In genomic region chr15:90679959-90680358, GRCh38 we compare ENCODE assay signal across 17 cellular contexts. TPM values are rescaled to one million over a fixed set of nuclear protein-coding genes. Genes with fewer than 3 reads are reported as not detected.
A peak's percentile ranks its signal among the peaks of the same experiment; 100 is the strongest.
DNase-seq lines count a peak whose midpoint lies in the region; ATAC-seq and TF ChIP-seq lines count a peak whose summit lies in the region.
"Had no signal": no experiment of that assay in that cellular context is flagged by ENCODE, and none has a peak within 500 bp of the region (broad histone marks: within the 10 kb centered on the region; RNA-seq: fewer than 3 reads in every experiment).

No MANE protein-coding gene starts in this region.

- no peak overlapping the region for H3K14ac ChIP-seq in H9 (ENCODE audit: insufficient read depth, low read length)

- TF ChIP-seq CTCF in H9 (conservative IDR thresholded peaks at IDR 0.05) = no peak
- no peak for TF ChIP-seq CTCF in fibroblast of lung (conservative IDR thresholded peaks at IDR 0.05 in 1 of 2, IDR thresholded peaks at IDR 0.05 in 1 of 2; ENCODE audit: low read depth in 1 of 2, low read length in 2 of 2)

- H3K23me2 ChIP-seq in H9 (ENCODE audit: insufficient read length, low read depth, low read length, poor library complexity, severe bottlenecking) = no peaks in the 10 kb centered on the region

- no peak overlapping the region for H3K56ac ChIP-seq in H9 (ENCODE audit: insufficient read length, low read depth, low read length)
- H3K56ac ChIP-seq in mesendoderm (ENCODE audit: low read length) = no peak overlapping the region

- H3K27ac ChIP-seq in H9 (ENCODE audit: insufficient read length, low read depth, low read length) = no peak overlapping the region
- peak overlapping the region; percentile 86 for H3K27ac ChIP-seq in fibroblast of lung (ENCODE audit: insufficient read depth, low read length)
- H3K27ac ChIP-seq in mesendoderm (ENCODE audit: low read depth, low read length) = no peak overlapping the region
- H3K27ac ChIP-seq: foreskin keratinocyte, testis had no signal

- H2AFZ ChIP-seq in H9 (ENCODE audit: low read length) (no peak overlapping the region), fibroblast of lung (ENCODE audit: low read length) (no peak overlapping the region)

- H3K36me3 ChIP-seq in fibroblast of lung (ENCODE audit: control insufficient read depth, insufficient read depth, low read length) = no peaks in the 10 kb centered on the region
- no peaks in the 10 kb centered on the region for H3K36me3 ChIP-seq in skeletal muscle satellite cell (ENCODE audit: insufficient read depth, low read length)
- H3K36me3 ChIP-seq in mesendoderm (ENCODE audit: control insufficient read depth, insufficient read depth, low read length) = no peaks in the 10 kb centered on the region

- no peaks in the 10 kb centered on the region for H3K27me3 ChIP-seq in H9 (ENCODE audit: insufficient read depth, low read length)
- no peaks in the 10 kb centered on the region for H3K27me3 ChIP-seq in fibroblast of lung (ENCODE audit: control insufficient read depth, insufficient read depth, low read length)
- no peaks in the 10 kb centered on the region for H3K27me3 ChIP-seq in skeletal muscle satellite cell (ENCODE audit: control insufficient read depth, insufficient read depth, low read length)
- no peaks in the 10 kb centered on the region for H3K27me3 ChIP-seq in mesendoderm (ENCODE audit: insufficient read depth, low read length, poor library complexity)
- H3K27me3 ChIP-seq: testis had no signal

- H2BK15ac ChIP-seq in H9 (ENCODE audit: low read depth, low read length) = no peak overlapping the region
- H2BK15ac ChIP-seq in mesendoderm (replicated peaks; ENCODE audit: low read depth) = no peak overlapping the region

- H4K5ac ChIP-seq in H9 (ENCODE audit: insufficient read length, low read depth, low read length) (no peak overlapping the region), mesendoderm (ENCODE audit: low read length) (no peak overlapping the region)

- no peak overlapping the region for H3T11ph ChIP-seq in H9 (ENCODE audit: low read length)

- H4K20me1 ChIP-seq in H9 (ENCODE audit: control insufficient read depth, insufficient read depth, insufficient read length) (no peaks in the 10 kb centered on the region), fibroblast of lung (ENCODE audit: control insufficient read depth, extremely low read depth, insufficient read depth, low read length) (no peaks in the 10 kb centered on the region)

- H3K4me1 ChIP-seq in H9 (ENCODE audit: insufficient read depth, low read length) (no peaks in the 10 kb centered on the region), fibroblast of lung (ENCODE audit: control insufficient read depth, extremely low read depth, insufficient read depth, low read length) (peaks cover 14% of the 10 kb centered on the region), skeletal muscle satellite cell (ENCODE audit: control insufficient read depth, insufficient read depth, low read length) (peaks cover 25% of the 10 kb centered on the region), mesendoderm (ENCODE audit: control insufficient read depth, low read depth, low read length) (no peaks in the 10 kb centered on the region)
- H3K4me1 ChIP-seq: foreskin keratinocyte, testis had no signal

- no peak overlapping the region for H3K18ac ChIP-seq in H9 (ENCODE audit: insufficient read length, low read depth, low read length)
- H3K18ac ChIP-seq in mesendoderm (ENCODE audit: low read length) = no peak overlapping the region

- WGBS in H9 (ENCODE audit: extremely low coverage, insufficient read length, low lambda C conversion rate) = no CpG with 5 or more reads among the region's 3 CpGs
- WGBS in mesendoderm (ENCODE audit: extremely low coverage, insufficient coverage, low lambda C conversion rate) = no CpG with 5 or more reads among the region's 3 CpGs

- H3K4me2 ChIP-seq in H9 (ENCODE audit: insufficient read depth, insufficient read length, low read length) (no peak overlapping the region), fibroblast of lung (ENCODE audit: extremely low read depth, insufficient read depth, low read length) (peak overlapping the region; percentile 20), skeletal muscle satellite cell (ENCODE audit: low read length) (peak overlapping the region; percentile 60), mesendoderm (ENCODE audit: low read length) (no peak overlapping the region)

- H3K27ac Mint-ChIP-seq in H9 = no peak overlapping the region
- H3K27ac Mint-ChIP-seq in activated T-helper 17 cell treated with anti-CD3 and anti-CD28 coated beads, Interleukin-2, amount 50 U/mL, for 72 hours = peak overlapping the region; percentile 56

- H2BK120ac ChIP-seq in H9 (ENCODE audit: low read depth, low read length, poor library complexity, severe bottlenecking) (no peak overlapping the region), mesendoderm (ENCODE audit: low read depth, low read length) (no peak overlapping the region)

- H3K79me2 ChIP-seq in H9 (ENCODE audit: insufficient read depth, low read length) (no peaks in the 10 kb centered on the region), fibroblast of lung (ENCODE audit: control insufficient read depth, insufficient read depth, low read length) (no peaks in the 10 kb centered on the region), mesendoderm (ENCODE audit: control insufficient read depth, insufficient read depth, low read length) (no peaks in the 10 kb centered on the region)

- DNase-seq in H9 (no peak), fibroblast of lung (ENCODE audit: low read depth in 2 of 2) (no peak), mesendoderm (no peak), NCI-H510A treated with DMSO at 0.1 percent for 48 hours (lab: John Stamatoyannopoulos, UW) (no peak), NCI-H510A (lab: John Stamatoyannopoulos, UW) (no peak), NCI-H2081 treated with DMSO at 0.1 percent for 48 hours (lab: John Stamatoyannopoulos, UW) (no peak)
- DNase-seq: activated CD4-positive, alpha-beta T cell treated with anti-CD3 and anti-CD28 coated beads for 48 hours; activated CD8-positive, alpha-beta memory T cell treated with anti-CD3 and anti-CD28 coated beads, Interleukin-2, amount 50 U/mL, for 4 hours; cortex of kidney; DMS79 treated with DMSO at 0.1 percent for 48 hours; NCI-H187; NCI-H345; testis had no signal

- peaks cover 3% of the 10 kb centered on the region in 2 experiments; a peak in 1 of 5 replicates for H3K9me3 Mint-ChIP-seq in H9
- no peaks in the 10 kb centered on the region for H3K9me3 Mint-ChIP-seq in activated T-helper 17 cell treated with anti-CD3 and anti-CD28 coated beads, Interleukin-2, amount 50 U/mL, for 72 hours

- peak overlapping the region; percentile 38 for H4K8ac ChIP-seq in H9 (replicated peaks; ENCODE audit: insufficient read length, low read depth, low read length)
- H4K8ac ChIP-seq in mesendoderm (ENCODE audit: low read depth, low read length) = no peak overlapping the region

- H3K9me3 ChIP-seq in H9 (ENCODE audit: control insufficient read depth, low read depth, low read length) = no peaks in the 10 kb centered on the region
- no peaks in the 10 kb centered on the region for H3K9me3 ChIP-seq in fibroblast of lung (ENCODE audit: control insufficient read depth, insufficient read depth, low read depth, low read length)
- H3K9me3 ChIP-seq in skeletal muscle satellite cell (replicated peaks; ENCODE audit: low read length) = no peaks in the 10 kb centered on the region
- H3K9me3 ChIP-seq: testis had no signal

- H2AK5ac ChIP-seq in H9 (ENCODE audit: insufficient read length, low read length) = no peak overlapping the region
- H2AK5ac ChIP-seq in mesendoderm (ENCODE audit: low read length) = no peak overlapping the region

- no peaks in the 10 kb centered on the region; the same call in none of the 2 replicates for H3K27me3 Mint-ChIP-seq in H9 (ENCODE audit: low read depth)
- no peaks in the 10 kb centered on the region for H3K27me3 Mint-ChIP-seq in activated T-helper 17 cell treated with anti-CD3 and anti-CD28 coated beads, Interleukin-2, amount 50 U/mL, for 72 hours

- H3K36me3 Mint-ChIP-seq in H9 (ENCODE audit: insufficient read depth in 1 of 3, low read depth in 3 of 3) = no peaks in the 10 kb centered on the region
- H3K36me3 Mint-ChIP-seq in activated T-helper 17 cell treated with anti-CD3 and anti-CD28 coated beads, Interleukin-2, amount 50 U/mL, for 72 hours (ENCODE audit: low read depth) = no peaks in the 10 kb centered on the region

- H3K79me1 ChIP-seq in H9 (ENCODE audit: insufficient read depth, low read depth, low read length, poor library complexity, severe bottlenecking) (no peaks in the 10 kb centered on the region), mesendoderm (ENCODE audit: low read length) (no peaks in the 10 kb centered on the region)

- H2BK12ac ChIP-seq in H9 (ENCODE audit: insufficient read length, low read depth, low read length) = no peak overlapping the region

- H2BK20ac ChIP-seq in H9 (ENCODE audit: low read depth, low read length, poor library complexity, severe bottlenecking) = no peak overlapping the region

- no peak overlapping the region for H2BK5ac ChIP-seq in H9 (ENCODE audit: insufficient read length, low read length)
- no peak overlapping the region for H2BK5ac ChIP-seq in mesendoderm (ENCODE audit: low read length)

- H3K4me3 ChIP-seq in fibroblast of lung (replicated peaks in 1 of 4; ENCODE audit: control extremely low read depth in 1 of 4, insufficient read depth in 1 of 4, low read depth in 3 of 4, low read length in 4 of 4) = no peak overlapping the region
- peak overlapping the region; percentile 19 for H3K4me3 ChIP-seq in skeletal muscle satellite cell (ENCODE audit: low read length)
- no peak overlapping the region for H3K4me3 ChIP-seq in mesendoderm (ENCODE audit: low read length)
- H3K4me3 ChIP-seq: testis had no signal

- peaks cover 6 to 7% of the 10 kb centered on the region in 2 experiments; a peak in 3 of 4 replicates for H3K4me1 Mint-ChIP-seq in H9
- H3K4me1 Mint-ChIP-seq in activated T-helper 17 cell treated with anti-CD3 and anti-CD28 coated beads, Interleukin-2, amount 50 U/mL, for 72 hours = peaks cover 20% of the 10 kb centered on the region
- H3K4me1 Mint-ChIP-seq: brain had no signal

- H3K4ac ChIP-seq in H9 (ENCODE audit: low read depth, low read length) (no peak overlapping the region), mesendoderm (ENCODE audit: low read depth, low read length) (no peak overlapping the region)

- H3K9ac ChIP-seq in H9 (ENCODE audit: extremely low read depth, insufficient read length, low read length) (no peak overlapping the region), fibroblast of lung (ENCODE audit: insufficient read depth, low read length) (no peak overlapping the region), skeletal muscle satellite cell (ENCODE audit: low read depth, low read length) (peak overlapping the region; percentile 36), mesendoderm (ENCODE audit: low read length) (no peak overlapping the region)

- no peak for ATAC-seq in activated T-helper 17 cell treated with anti-CD3 and anti-CD28 coated beads, Interleukin-2, amount 50 U/mL, for 72 hours (replicated peaks)

- H3K23ac ChIP-seq in H9 (ENCODE audit: insufficient read length, low read depth, low read length) = no peak overlapping the region
- no peak overlapping the region for H3K23ac ChIP-seq in mesendoderm (ENCODE audit: low read length)

- no peak overlapping the region for H3K4me3 Mint-ChIP-seq in H9
- no peak overlapping the region for H3K4me3 Mint-ChIP-seq in activated T-helper 17 cell treated with anti-CD3 and anti-CD28 coated beads, Interleukin-2, amount 50 U/mL, for 72 hours
- H3K4me3 Mint-ChIP-seq: brain had no signal

- H4K91ac ChIP-seq in H9 (ENCODE audit: insufficient read length, low read depth, low read length) = no peak overlapping the region

RNA-seq across cellular contexts. Expression of gene BLM, which starts 37.2 kb away (rescaled TPM):
- 41.3 and 43.4 TPM in 2 replicates for total RNA-seq in H9 (2021)
- 10 to 100 TPM; 68.2 to 81.4 TPM for total RNA-seq in activated T-helper 17 cell treated with anti-CD3 and anti-CD28 coated beads, Interleukin-2, amount 50 U/mL, for 72 hours
- total RNA-seq in fibroblast of lung = 0.26 and 1.5 TPM in 2 replicates
- polyA plus RNA-seq in fibroblast of lung = 1.7 and 3.7 TPM in 2 replicates
- polyA plus RNA-seq in fibroblast of lung (2012) = 1.9 and 5.5 TPM in 2 replicates
- 2.4 TPM in 1 of 2 replicates, not detected in the other for polyA minus RNA-seq in fibroblast of lung (ENCODE audit: low replicate concordance)
- 5.5 and 7.1 TPM in 2 replicates for total RNA-seq in skeletal muscle satellite cell (2012; rRNA removed)
- 33.2 TPM for polyA plus RNA-seq in mesendoderm (2013, experiment 1 of 2)
- polyA plus RNA-seq in mesendoderm (2013, experiment 2 of 2) = 30.6 TPM

Comparison
In these comparisons a context has a peak if more than half of its experiments do, and no peak if none do; other contexts are left out.
1. H3K4me2 ChIP-seq: peak in fibroblast of lung (single experiment) and skeletal muscle satellite cell (single experiment); none in H9 (single experiment) and mesendoderm (single experiment).
2. RNA of gene BLM, which starts 37.2 kb away (total RNA-seq): 68.2 to 81.4 TPM in activated T-helper 17 cell treated with anti-CD3 and anti-CD28 coated beads, Interleukin-2, amount 50 U/mL, for 72 hours and 41.3 to 43.4 TPM in H9; 0.26 to 1.5 TPM in fibroblast of lung; every median in the first group is over 10 times any median in the second.